In genomic region chr5:156121234-156121633, GRCh38 we compare ENCODE assay signal across 1 cellular context.
TF ChIP-seq lines count a peak whose summit lies in the region.

No MANE protein-coding gene starts in this region.

TF ChIP-seq in A549, 52 proteins besides CTCF, POLR2A, EP300 and RAD21:
- TF ChIP-seq JUNB (IDR thresholded peaks at IDR 0.05): peak; percentile 21; the same call in 1 of the 2 replicates
- no peak for TF ChIP-seq ESRRA (IDR thresholded peaks at IDR 0.05; ENCODE audit: borderline replicate concordance, low read length)
- TF ChIP-seq FOXS1 (CRISPR knock-in tag; IDR thresholded peaks at IDR 0.05): no peak
- TF ChIP-seq FOSL2 (IDR thresholded peaks at IDR 0.05): no peak
- no peak for TF ChIP-seq FOSL2 (CRISPR knock-in tag; IDR thresholded peaks at IDR 0.05)
- TF ChIP-seq NFE2L2 (conservative IDR thresholded peaks at IDR 0.05; ENCODE audit: low read length): no peak
- no peak for TF ChIP-seq CHD2 (IDR thresholded peaks at IDR 0.05; ENCODE audit: low read length, partially characterized antibody)
- TF ChIP-seq POLR2AphosphoS2 (conservative IDR thresholded peaks at IDR 0.05; ENCODE audit: low read length): no peak
- TF ChIP-seq RNF2 (IDR thresholded peaks at IDR 0.05; ENCODE audit: borderline replicate concordance, low read depth): no peak
- 0 out of 4 replicates have a peak, but pooled peaks of 1 of the 2 experiments have one; percentile 5 for TF ChIP-seq CEBPB (IDR thresholded peaks at IDR 0.05)
- TF ChIP-seq BCL3 (IDR thresholded peaks at IDR 0.05): no peak
- TF ChIP-seq KDM5A (IDR thresholded peaks at IDR 0.05): no peak
- TF ChIP-seq ZNF302 (CRISPR knock-in tag; IDR thresholded peaks at IDR 0.05): no peak
